ENCODE assay signal across 7 cellular contexts in the genomic region with DNA sequence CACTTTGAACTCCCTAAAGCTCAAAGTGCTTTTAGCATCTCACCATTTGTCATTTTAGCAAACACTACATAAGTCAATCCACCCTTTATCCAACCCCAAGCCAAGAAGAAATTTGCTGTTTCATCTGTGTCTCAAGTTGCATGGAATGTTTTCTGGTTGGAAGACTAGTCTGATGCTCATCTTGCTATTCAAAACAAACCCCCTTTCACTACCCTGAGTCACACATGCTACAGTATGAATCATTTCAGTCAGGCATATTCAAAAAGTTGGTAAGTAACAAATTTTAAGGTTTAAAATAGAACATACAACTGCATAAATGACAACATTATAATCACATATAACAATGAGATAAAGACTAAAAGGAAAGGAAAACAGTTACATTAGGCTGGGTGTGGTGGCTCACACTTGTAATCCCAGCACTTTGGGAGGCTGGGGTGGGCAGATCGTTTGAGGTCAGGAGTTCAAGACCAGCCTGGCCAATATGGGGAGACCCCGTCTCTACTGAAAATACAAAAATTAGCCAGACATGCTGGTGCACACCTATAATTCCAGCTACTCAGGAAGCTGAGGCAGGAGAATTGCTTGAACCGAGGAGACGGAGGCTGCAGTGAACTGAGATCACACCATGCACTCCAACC. TPM values are rescaled to one million over a fixed set of nuclear protein-coding genes. Genes with fewer than 3 reads are reported as not detected.
DNase-seq lines count a peak whose midpoint lies in the region; ATAC-seq and TF ChIP-seq lines count a peak whose summit lies in the region.

No MANE protein-coding gene starts in this region.

- no peaks in the 10 kb centered on the region for H3K9me3 ChIP-seq in OCI-LY7 (ENCODE audit: low read length)

- intact Hi-C loops in OCI-LY7 (cut with micrococcal nuclease; ENCODE audit: unreplicated experiment), result no loop called here

- no TSS peak for BruUV-seq in OCI-LY7 (replicated peaks; lab: Mats Ljungman, UMichigan)

- CTCF ChIA-PET in OCI-LY7 (lab: Charles Lee; ENCODE audit: unreplicated experiment), result no interaction called here

- ATAC-seq in GM19324 (IDR thresholded peaks at IDR 0.05; ENCODE audit: low FRiP score, unreplicated experiment), result no peak

- no peaks in the 10 kb centered on the region for H4K20me1 ChIP-seq in OCI-LY7 (ENCODE audit: insufficient read depth, low read length)

- H3K79me2 ChIP-seq in OCI-LY7 (ENCODE audit: insufficient read depth, low read depth, low read length), result no peaks in the 10 kb centered on the region

- no peak for TF ChIP-seq CTCF in retinal pigment epithelial cell (conservative IDR thresholded peaks at IDR 0.05; ENCODE audit: low read depth, low read length)
- no peak for TF ChIP-seq CTCF in OCI-LY7 (conservative IDR thresholded peaks at IDR 0.05; ENCODE audit: low read length)

- H3K4me2 ChIP-seq in OCI-LY7 (ENCODE audit: low read length), result no peak overlapping the region

- H3K4me1 ChIP-seq in OCI-LY7 (ENCODE audit: insufficient read depth, low read length, poor library complexity, severe bottlenecking), result no peaks in the 10 kb centered on the region

- H3K4me3 ChIP-seq in retinal pigment epithelial cell (ENCODE audit: low read length) (no peak overlapping the region), OCI-LY7 (ENCODE audit: low read depth, low read length, poor library complexity, severe bottlenecking) (no peak overlapping the region)

- no peaks in the 10 kb centered on the region; the same call in 1 of the 2 replicates for H3K36me3 ChIP-seq in OCI-LY7 (ENCODE audit: insufficient read depth, low read length)

- no peak overlapping the region for H3K27ac ChIP-seq in OCI-LY7 (ENCODE audit: low read depth, low read length, poor library complexity, severe bottlenecking)

- no peaks in the 10 kb centered on the region for H3K9me2 ChIP-seq in OCI-LY7 (ENCODE audit: insufficient read depth, low read length)

- DNase-seq in GM04504 (ENCODE audit: low read depth) (peak; percentile 91), RKO (ENCODE audit: low spot score) (peak; percentile 85), dedifferentiated amniotic fluid mesenchymal stem cell (ENCODE audit: extremely low spot score) (peak; percentile 98), retinal pigment epithelial cell (ENCODE audit: low read depth) (peak; percentile 55), DMS79 treated with DMSO at 0.1 percent for 48 hours (lab: John Stamatoyannopoulos, UW) (no peak), OCI-LY7 (ENCODE audit: low spot score) (no peak)

- POLR2A ChIA-PET in OCI-LY7 (lab: Charles Lee), result interaction anchor here (0.6 to 0.8 kb wide), 4 partner anchors 12 to 906 kb away, joined by 3 to 6 read pairs (median 4); no protein-coding TSS in a partner anchor

- no peak overlapping the region for H2AFZ ChIP-seq in OCI-LY7 (ENCODE audit: low read length)

RNA-seq across cellular contexts. Expression of a gene that starts 38.7 kb away (rescaled TPM):
- 4.7 and 5.0 TPM in 2 replicates for total RNA-seq in OCI-LY7 (2014; rRNA removed; shearing (Covaris generic))
- total RNA-seq in OCI-LY7 (2022), result 6.6 TPM in 2 replicates

RNA-seq across cellular contexts. Expression of a gene that starts 51.1 kb away (rescaled TPM):
- 11.9 and 14.7 TPM in 2 replicates for total RNA-seq in OCI-LY7 (2014; rRNA removed; shearing (Covaris generic))
- 17.4 and 19.8 TPM in 2 replicates for total RNA-seq in OCI-LY7 (2022)

RNA-seq across cellular contexts. Expression of a gene that starts 54.9 kb away (rescaled TPM):
- 7.0 and 7.8 TPM in 2 replicates for total RNA-seq in OCI-LY7 (2014; rRNA removed; shearing (Covaris generic))
- 5.2 and 6.2 TPM in 2 replicates for total RNA-seq in OCI-LY7 (2022)

Comparison
In these comparisons a context has a peak if more than half of its experiments do, and no peak if none do; other contexts are left out.
1. DNase-seq: peak in GM04504 (single experiment), RKO (single experiment), dedifferentiated amniotic fluid mesenchymal stem cell (single experiment) and retinal pigment epithelial cell (single experiment); none in DMS79 treated with DMSO at 0.1 percent for 48 hours (single experiment) and OCI-LY7 (single experiment).